8 cellular contexts compared by ENCODE assay signal in genomic region chr1:203304391-203304918, GRCh38. TPM values are rescaled to one million over a fixed set of nuclear protein-coding genes. Genes with fewer than 3 reads are reported as not detected.
DNase-seq lines count a peak whose midpoint lies in the region; ATAC-seq and TF ChIP-seq lines count a peak whose summit lies in the region.

No MANE protein-coding gene starts in this region.

- no peak for DNase-seq in PC-9
- DNase-seq in endodermal cell: no peak
- peak; percentile 54 for DNase-seq in pons (ENCODE audit: low spot score)
- no peak for DNase-seq in DMS 273 (lab: John Stamatoyannopoulos, UW; ENCODE audit: unreplicated experiment)
- no peak for DNase-seq in NCI-H2029 (lab: John Stamatoyannopoulos, UW)
- DNase-seq in NCI-H187 treated with DMSO at 0.1 percent for 48 hours (lab: John Stamatoyannopoulos, UW): no peak

- H3F3A ChIP-seq in PC-9 (ENCODE audit: insufficient read depth, low read depth): 0 out of 2 replicates have a peak, but pooled peaks cover 3% of the 10 kb centered on the region

- 82 to 92% methylated on average over 7 of the region's 9 CpGs for WGBS in endodermal cell (ENCODE audit: insufficient coverage in 1 of 2, insufficient read length in 1 of 2), 2 experiments

- no peaks in the 10 kb centered on the region for H3K9me2 ChIP-seq in PC-9 (ENCODE audit: insufficient read depth)

- H3K9ac ChIP-seq in endodermal cell (ENCODE audit: extremely low read depth, low read length, poor library complexity, severe bottlenecking): peak overlapping the region; percentile 78

- H3K36me3 ChIP-seq in PC-9 (ENCODE audit: low read depth): no peaks in the 10 kb centered on the region
- peaks cover 8% of the 10 kb centered on the region for H3K36me3 ChIP-seq in endodermal cell (ENCODE audit: control insufficient read depth, insufficient read depth, low read length)

- H3K27ac ChIP-seq in PC-9 (no peak overlapping the region), endodermal cell (ENCODE audit: low read depth, low read length) (no peak overlapping the region)

- no peaks in the 10 kb centered on the region for H3K9me3 Mint-ChIP-seq in endodermal cell

- H3K27me3 ChIP-seq in PC-9 (ENCODE audit: insufficient read depth, low read depth) (peaks cover 12% of the 10 kb centered on the region), endodermal cell (ENCODE audit: control insufficient read depth, insufficient read depth, low read length, poor library complexity, severe bottlenecking) (peaks cover 24% of the 10 kb centered on the region)

- H3K27ac Mint-ChIP-seq in endodermal cell: peak overlapping the region; percentile 95

- H3K4me1 ChIP-seq in PC-9 (replicated peaks; ENCODE audit: insufficient read depth): no peaks in the 10 kb centered on the region; the same call in 1 of the 2 replicates
- peaks cover 18% of the 10 kb centered on the region for H3K4me1 ChIP-seq in endodermal cell (ENCODE audit: control insufficient read depth, insufficient read depth, low read length)

- no peak for ATAC-seq in HG02852 (IDR thresholded peaks at IDR 0.05; ENCODE audit: unreplicated experiment)

- H4K20me1 ChIP-seq in PC-9 (ENCODE audit: insufficient read depth): no peaks in the 10 kb centered on the region

- intact Hi-C loops in PC-9 (cut with micrococcal nuclease; ENCODE audit: unreplicated experiment): no loop called here

- peaks cover 54% of the 10 kb centered on the region for H3K27me3 Mint-ChIP-seq in endodermal cell (ENCODE audit: insufficient read depth)

- H3K4me3 ChIP-seq in GM08714 (ENCODE audit: low read length): peak overlapping the region; percentile 69; the same call in 1 of the 2 replicates
- peak overlapping the region; percentile 82 for H3K4me3 ChIP-seq in PC-9
- peak overlapping the region; percentile 80 for H3K4me3 ChIP-seq in endodermal cell (ENCODE audit: low read length)

- H3K79me2 ChIP-seq in PC-9 (ENCODE audit: low read depth): no peaks in the 10 kb centered on the region

- peak overlapping the region; percentile 90 for H3K4me3 Mint-ChIP-seq in endodermal cell

- POLR2A ChIA-PET in PC-9 (lab: Charles Lee; ENCODE audit: unreplicated experiment): interaction anchor here (0.6 kb wide), 1 partner anchor 388 kb away, joined by 12 read pairs; no protein-coding TSS in a partner anchor

- H3K9me3 ChIP-seq in PC-9 (ENCODE audit: insufficient read depth, low read depth): no peaks in the 10 kb centered on the region
- no peaks in the 10 kb centered on the region for H3K9me3 ChIP-seq in endodermal cell (ENCODE audit: control insufficient read depth, low read length)

- TSS peak; percentile 78 for BruUV-seq in PC-9 (replicated peaks; lab: Mats Ljungman, UMichigan)

- peak overlapping the region; percentile 85 for H3K4me2 ChIP-seq in PC-9

- TF ChIP-seq CTCF in PC-9 (conservative IDR thresholded peaks at IDR 0.05): no peak
- no peak for TF ChIP-seq CTCF in endodermal cell (conservative IDR thresholded peaks at IDR 0.05)

- H2AFZ ChIP-seq in PC-9: peak overlapping the region; percentile 93

- H3K4me1 Mint-ChIP-seq in endodermal cell: peaks cover 62% of the 10 kb centered on the region

- CTCF ChIA-PET in PC-9 (lab: Charles Lee): interaction anchor here (0.7 kb wide), 1 partner anchor 24 kb away, joined by 10 read pairs; no protein-coding TSS in a partner anchor

- peaks cover 16% of the 10 kb centered on the region for H3K36me3 Mint-ChIP-seq in endodermal cell (ENCODE audit: low read depth)

RNA-seq across cellular contexts. Expression of gene BTG2, which starts 0.9 kb away (rescaled TPM):
- total RNA-seq in PC-9 (2021): 11.1 and 13.8 TPM in 2 replicates
- total RNA-seq in endodermal cell: 10 to 100 TPM; 49.8 to 54.6 TPM
- polyA plus RNA-seq in endodermal cell (2013, experiment 1 of 2): 73.2 TPM
- 77.5 TPM for polyA plus RNA-seq in endodermal cell (2013, experiment 2 of 2)

RNA-seq across cellular contexts. Expression of gene FMOD, which starts 46.5 kb away (rescaled TPM):
- total RNA-seq in PC-9 (2021): not detected in 2 replicates
- 1 to 10 TPM; 2.9 to 4.8 TPM for total RNA-seq in endodermal cell
- polyA plus RNA-seq in endodermal cell (2013, experiment 1 of 2): 2.4 TPM
- 1.4 TPM for polyA plus RNA-seq in endodermal cell (2013, experiment 2 of 2)
